In the genomic region with DNA sequence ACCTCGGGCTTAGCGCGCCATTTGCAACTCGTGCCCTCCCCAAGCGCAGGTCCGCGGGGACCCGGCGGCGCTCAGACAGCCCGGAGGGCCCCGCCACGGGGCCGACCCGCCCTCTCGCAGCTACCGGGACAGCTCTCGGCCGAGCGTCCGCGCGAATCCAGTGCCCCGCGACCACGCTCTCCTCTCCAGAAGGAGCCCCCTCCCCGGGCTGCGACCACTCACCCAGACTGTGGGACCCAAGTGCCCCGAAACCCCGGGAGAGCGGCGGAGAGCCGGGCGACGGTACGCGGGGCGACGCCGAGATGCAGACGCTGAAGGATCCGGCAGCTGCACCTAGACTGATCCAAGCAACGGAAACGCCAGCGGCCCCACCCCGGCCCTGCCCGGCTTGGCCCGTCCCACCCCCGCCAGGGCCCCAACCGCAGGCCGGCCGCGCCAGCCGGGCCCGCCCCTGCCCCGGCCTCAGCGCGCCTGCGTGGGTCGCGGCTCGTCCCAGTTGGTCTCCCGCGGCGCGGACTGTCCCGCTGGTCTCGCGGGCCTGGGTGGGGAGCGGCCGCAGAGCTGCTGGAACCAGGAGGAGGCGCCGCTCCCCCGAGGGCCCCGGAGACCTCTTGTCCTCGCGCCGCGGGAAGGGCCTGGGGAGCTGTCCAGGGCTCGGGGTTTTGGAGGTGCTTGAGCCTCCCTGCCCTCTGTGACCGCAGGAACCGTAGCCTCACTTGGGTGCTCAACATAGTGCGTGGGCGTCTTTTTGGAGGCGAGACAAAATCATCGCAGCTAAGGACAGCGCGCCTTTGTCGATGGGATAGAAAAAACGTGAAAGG, we compare ENCODE assay signal across 8 cellular contexts. TPM values are rescaled to one million over a fixed set of nuclear protein-coding genes. Genes with fewer than 3 reads are reported as not detected.
DNase-seq lines count a peak whose midpoint lies in the region; ATAC-seq lines count a peak whose summit lies in the region.

A gene (minus strand): TSS at position 340 of the 821 bp plus-strand sequence. CDS start 391 bp downstream, outside the sequence.

- no peaks in the 10 kb centered on the region for H3K9me3 Mint-ChIP-seq in activated CD4-positive, alpha-beta memory T cell treated with anti-CD3 and anti-CD28 coated beads, Interleukin-2, amount 10 ng/mL, durations not matched to agents 7 days and 5 days

- peaks cover 38% of the 10 kb centered on the region for H3K4me1 Mint-ChIP-seq in activated CD4-positive, alpha-beta memory T cell treated with anti-CD3 and anti-CD28 coated beads, Interleukin-2, amount 10 ng/mL, durations not matched to agents 7 days and 5 days

- peaks cover 31% of the 10 kb centered on the region for H3K27me3 Mint-ChIP-seq in activated CD4-positive, alpha-beta memory T cell treated with anti-CD3 and anti-CD28 coated beads, Interleukin-2, amount 10 ng/mL, durations not matched to agents 7 days and 5 days

- peak; percentile 85 for DNase-seq in Ammon's horn (ENCODE audit: low spot score)
- peak; percentile 61 for DNase-seq in NCI-H774 (lab: John Stamatoyannopoulos, UW)
- DNase-seq in activated CD4-positive, alpha-beta memory T cell treated with anti-CD3 and anti-CD28 coated beads, Interleukin-2, amount 10 ng/mL, durations not matched to agents 7 days and 5 days, result peak; percentile 87
- DNase-seq in effector CD4-positive, alpha-beta T cell, result peak; percentile 32
- peak; percentile 93 to 94 for DNase-seq in lung microvascular endothelial cell (ENCODE audit: low read depth in 2 of 2)
- DNase-seq in stimulated activated CD4-positive, alpha-beta T cell treated with anti-CD3 and anti-CD28 coated beads, TNF-alpha, amount 100 ng/mL, for 4 hours (ENCODE audit: low read depth in 3 of 3), result peak; percentile 28 to 51 (median 36)

- CTCF ChIA-PET in activated CD4-positive, alpha-beta memory T cell treated with anti-CD3 and anti-CD28 coated beads, Interleukin-2, amount 10 ng/mL, durations not matched to agents 7 days and 5 days (lab: Charles Lee), result interaction anchor here (0.7 to 2.0 kb wide), 12 partner anchors 8 to 234 kb away, joined by 3 to 11 read pairs (median 4); no protein-coding TSS in a partner anchor

- peak within 1 kb of the TSS; percentile 99 for H3K4me3 Mint-ChIP-seq in activated CD4-positive, alpha-beta memory T cell treated with anti-CD3 and anti-CD28 coated beads, Interleukin-2, amount 10 ng/mL, durations not matched to agents 7 days and 5 days

- H3K36me3 Mint-ChIP-seq in activated CD4-positive, alpha-beta memory T cell treated with anti-CD3 and anti-CD28 coated beads, Interleukin-2, amount 10 ng/mL, durations not matched to agents 7 days and 5 days (ENCODE audit: low read depth), result peaks cover 39% of the 10 kb centered on the region

- peak within 1 kb of the TSS; percentile 99 for H3K27ac Mint-ChIP-seq in activated CD4-positive, alpha-beta memory T cell treated with anti-CD3 and anti-CD28 coated beads, Interleukin-2, amount 10 ng/mL, durations not matched to agents 7 days and 5 days

- POLR2A ChIA-PET in activated CD4-positive, alpha-beta memory T cell treated with anti-CD3 and anti-CD28 coated beads, Interleukin-2, amount 10 ng/mL, durations not matched to agents 7 days and 5 days (lab: Charles Lee), result interaction anchor here (0.8 to 2.6 kb wide), 21 partner anchors 9 to 1631 kb away, joined by 3 to 77 read pairs (median 4); a partner anchor contains a TSS

- peak; percentile 94 for ATAC-seq in GM18909 (IDR thresholded peaks at IDR 0.05; ENCODE audit: poor library complexity, unreplicated experiment)
- peak; percentile 94 for ATAC-seq in HG03139 (IDR thresholded peaks at IDR 0.05; ENCODE audit: unreplicated experiment)

RNA-seq across cellular contexts. Expression of the gene that starts here (rescaled TPM):
- 100 to 1,000 TPM; 234 to 235 TPM for total RNA-seq in activated CD4-positive, alpha-beta memory T cell treated with anti-CD3 and anti-CD28 coated beads, Interleukin-2, amount 10 ng/mL, durations not matched to agents 7 days and 5 days
- 364 and 402 TPM in 2 replicates for total RNA-seq in lung microvascular endothelial cell

Comparison
In these comparisons a context has a peak if more than half of its experiments do, and no peak if none do; other contexts are left out.
1. Peak in every context shown above with its lines: DNase-seq and ATAC-seq.
2. DNase-seq: peak in every context shown above with its lines; median percentile 94 in lung microvascular endothelial cell; 87 in activated CD4-positive, alpha-beta memory T cell treated with anti-CD3 and anti-CD28 coated beads, Interleukin-2, amount 10 ng/mL, durations not matched to agents 7 days and 5 days; 85 in Ammon's horn; 61 in NCI-H774; 36 in stimulated activated CD4-positive, alpha-beta T cell treated with anti-CD3 and anti-CD28 coated beads, TNF-alpha, amount 100 ng/mL, for 4 hours; 32 in effector CD4-positive, alpha-beta T cell.